In genomic region chr2:239953418-239954061, GRCh38 we compare ENCODE assay signal across 17 cellular contexts.
A peak's percentile ranks its signal among the peaks of the same experiment; 100 is the strongest.
DNase-seq lines count a peak whose midpoint lies in the region; ATAC-seq, FAIRE-seq and TF ChIP-seq lines count a peak whose summit lies in the region.
"Had no signal": no experiment of that assay in that cellular context is flagged by ENCODE, and none has a peak within 500 bp of the region (broad histone marks: within the 10 kb centered on the region; RNA-seq: fewer than 3 reads in every experiment).

No MANE protein-coding gene starts in this region.

- H3K4me3 ChIP-seq in fibroblast of villous mesenchyme (ENCODE audit: low read depth, low read length) (no peak overlapping the region), muscle layer of colon (ENCODE audit: low read depth in 1 of 2, low read length in 2 of 2) (peak overlapping the region in 1 of 2 donors; percentile 26), tibial artery (peak overlapping the region; percentile 24 to 34), small intestine (ENCODE audit: low read depth in 1 of 2, low read length in 2 of 2) (no peak overlapping the region)
- H3K4me3 ChIP-seq: smooth muscle cell had no signal

- peak; percentile 24 for DNase-seq in fibroblast of villous mesenchyme (ENCODE audit: low read depth)
- DNase-seq in tibial artery, result peak; percentile 44 to 87
- DNase-seq in small intestine, result no peak
- DNase-seq in NCI-H1105 treated with DMSO at 0.1 percent for 48 hours (lab: John Stamatoyannopoulos, UW), result no peak
- DNase-seq in NCI-H69 (lab: John Stamatoyannopoulos, UW), result no peak
- DNase-seq: activated CD4-positive, CD25-positive, alpha-beta regulatory T cell; activated T-cell treated with anti-CD3 and anti-CD28 coated beads, Interleukin-2, amount 50 U/mL, for 4 hours; central memory CD4-positive, alpha-beta T cell; COR-L47; SHP77 treated with DMSO at 0.1 percent for 48 hours; stimulated activated CD8-positive, alpha-beta memory T cell treated with anti-CD3 and anti-CD28 coated beads, Interleukin-4, amount 100 ng/mL, for 48 hours had no signal

- intact Hi-C loops in tibial artery (cut with DNase I; ENCODE audit: low total_unique reads), result no loop called here

- peak overlapping the region; percentile 51 for H3K9ac ChIP-seq in muscle layer of colon (ENCODE audit: low read length)

- no peaks in the 10 kb centered on the region for H3K27me3 ChIP-seq in muscle layer of colon (ENCODE audit: control insufficient read depth in 1 of 2, insufficient read depth in 2 of 2, low read length in 2 of 2)
- H3K27me3 ChIP-seq in tibial artery, result no peaks in the 10 kb centered on the region
- H3K27me3 ChIP-seq in small intestine (ENCODE audit: control insufficient read depth in 2 of 2, insufficient read depth in 2 of 2, low read length in 2 of 2), result no peaks in the 10 kb centered on the region

- H3K4me1 ChIP-seq in muscle layer of colon (ENCODE audit: insufficient read depth, low read length) (peaks cover 39% of the 10 kb centered on the region), tibial artery (peaks cover 0 to 36% (median 31%) of the 10 kb centered on the region in 4 donors), small intestine (ENCODE audit: control insufficient read depth in 2 of 2, insufficient read depth in 1 of 2, low read depth in 1 of 2, low read length in 1 of 2) (no peaks in the 10 kb centered on the region)

- TF ChIP-seq CTCF in VCaP (conservative IDR thresholded peaks at IDR 0.05) (no peak), fibroblast of villous mesenchyme (IDR thresholded peaks at IDR 0.05; ENCODE audit: insufficient read depth, low read depth, low read length) (no peak), tibial artery (IDR thresholded peaks at IDR 0.05) (no peak)

- H3K27ac ChIP-seq in VCaP (peak overlapping the region; percentile 58), muscle layer of colon (ENCODE audit: low read depth, low read length) (peak overlapping the region; percentile 66), tibial artery (peak overlapping the region; percentile 83 to 89), small intestine (ENCODE audit: low read depth in 1 of 2, low read length in 1 of 2) (no peak overlapping the region)

- WGBS in small intestine, 3 donors, result 67 to 83% (median 81%) methylated on average over 20 to 23 of the region's 23 CpGs

- no peaks in the 10 kb centered on the region for H3K9me3 ChIP-seq in muscle layer of colon (ENCODE audit: low read length)
- no peaks in the 10 kb centered on the region for H3K9me3 ChIP-seq in tibial artery
- H3K9me3 ChIP-seq in small intestine (ENCODE audit: control insufficient read depth, low read depth), result no peaks in the 10 kb centered on the region

- no peak for FAIRE-seq in small intestine (lab: Jason Lieb, UNC)
- FAIRE-seq: GM12891 had no signal

- ATAC-seq in HG02840 (IDR thresholded peaks at IDR 0.05; ENCODE audit: low FRiP score, unreplicated experiment), result no peak
- ATAC-seq: HCT116 had no signal

- H3K36me3 ChIP-seq in muscle layer of colon (ENCODE audit: insufficient read depth, low read length) (peaks cover 5% of the 10 kb centered on the region), tibial artery (peaks cover 0 to 24% (median 8%) of the 10 kb centered on the region in 3 donors), small intestine (ENCODE audit: control insufficient read depth in 2 of 2, insufficient read depth in 2 of 2, low read length in 2 of 2) (peaks cover 0 to 2% of the 10 kb centered on the region in 2 donors)

Comparison
In these comparisons a context has a peak if more than half of its experiments do, and no peak if none do; other contexts are left out.
1. H3K27ac ChIP-seq: peak in VCaP (single experiment), muscle layer of colon (single experiment) and tibial artery (2 of 2); none in small intestine (0 of 2).
2. DNase-seq: peak in fibroblast of villous mesenchyme (single experiment) and tibial artery (2 of 2); none in small intestine (single experiment), NCI-H1105 treated with DMSO at 0.1 percent for 48 hours (single experiment) and NCI-H69 (single experiment).
3. H3K4me3 ChIP-seq: peak in tibial artery (2 of 2); none in fibroblast of villous mesenchyme (single experiment) and small intestine (0 of 2).